ENCODE assay signal across 1 cellular context in genomic region chr4:102826890-102827673, GRCh38.
TF ChIP-seq lines count a peak whose summit lies in the region.

TSS of gene UBE2D3 (minus strand) at chr4:102827551. CDS start at chr4:102826508, 1,043 bp downstream.

TF ChIP-seq in HepG2, 621 proteins besides CTCF, POLR2A, EP300 and RAD21 (continued from another document and continues in another):
- TF ChIP-seq ZBTB4 (CRISPR knock-in tag; IDR thresholded peaks at IDR 0.05; ENCODE audit: borderline replicate concordance) (peak; percentile 32; the same call in 1 of the 2 replicates), BCL6 (CRISPR knock-in tag; IDR thresholded peaks at IDR 0.05) (peak; percentile 48), ZNF143 (CRISPR knock-in tag; IDR thresholded peaks at IDR 0.05) (peak; percentile 42; the same call in 1 of the 2 replicates), RBM39 (IDR thresholded peaks at IDR 0.05; ENCODE audit: low read depth, low read length, poor library complexity, severe bottlenecking) (peak; percentile 90), ZFYVE20 (CRISPR knock-in tag; IDR thresholded peaks at IDR 0.05; ENCODE audit: borderline replicate concordance, low read depth) (peak; percentile 85), ETS1 (CRISPR knock-in tag; IDR thresholded peaks at IDR 0.05) (peak; percentile 64), ZSCAN5A (CRISPR knock-in tag; IDR thresholded peaks at IDR 0.05; ENCODE audit: borderline replicate concordance) (0 out of 2 replicates have a peak, but pooled peaks have one; percentile 19), SMAD3 (CRISPR knock-in tag; IDR thresholded peaks at IDR 0.05) (0 out of 2 replicates have a peak, but pooled peaks have one; percentile 16), MTA1 (CRISPR knock-in tag; IDR thresholded peaks at IDR 0.05; ENCODE audit: borderline replicate concordance) (peak; percentile 75), ATF2 (CRISPR knock-in tag; IDR thresholded peaks at IDR 0.05) (peak; percentile 60), ZBED4 (CRISPR knock-in tag; IDR thresholded peaks at IDR 0.05; ENCODE audit: borderline replicate concordance) (no peak), ZNF550 (CRISPR knock-in tag; IDR thresholded peaks at IDR 0.05; ENCODE audit: borderline replicate concordance) (0 out of 2 replicates have a peak, but pooled peaks have one; percentile 43), ZSCAN12 (CRISPR knock-in tag; IDR thresholded peaks at IDR 0.05) (no peak; the same call in 1 of the 2 replicates), RFX1 (IDR thresholded peaks at IDR 0.05) (no peak), ZNF780A (CRISPR knock-in tag; IDR thresholded peaks at IDR 0.05) (peak; percentile 87; the same call in 1 of the 2 replicates), ZNF615 (CRISPR knock-in tag; IDR thresholded peaks at IDR 0.05; ENCODE audit: borderline replicate concordance) (0 out of 2 replicates have a peak, but pooled peaks have one; percentile 25), CREBL2 (CRISPR knock-in tag; IDR thresholded peaks at IDR 0.05; ENCODE audit: borderline replicate concordance) (peak; percentile 78; the same call in 1 of the 2 replicates), PPARG (CRISPR knock-in tag; conservative IDR thresholded peaks at IDR 0.05) (0 out of 2 replicates have a peak, but pooled peaks have one; percentile 12), SKI (IDR thresholded peaks at IDR 0.05; ENCODE audit: partially characterized antibody) (peak; percentile 67), KAT8 (CRISPR knock-in tag; IDR thresholded peaks at IDR 0.05) (0 out of 2 replicates have a peak, but pooled peaks have one; percentile 26), HNF1A (IDR thresholded peaks at IDR 0.05; ENCODE audit: low read depth) (no peak), HNF1A (CRISPR knock-in tag; IDR thresholded peaks at IDR 0.05; ENCODE audit: borderline replicate concordance) (peak; percentile 9; the same call in 1 of the 2 replicates), EZH2 (conservative IDR thresholded peaks at IDR 0.05; ENCODE audit: low read depth, low read length) (no peak), MED1 (CRISPR knock-in tag; IDR thresholded peaks at IDR 0.05) (peak; percentile 79; the same call in 1 of the 2 replicates), HMGXB4 (CRISPR knock-in tag; IDR thresholded peaks at IDR 0.05; ENCODE audit: borderline replicate concordance in 1 of 2, low read depth in 1 of 2) (peak; percentile 47 to 66; a peak in 1 of 4 replicates), TAF15 (IDR thresholded peaks at IDR 0.05; ENCODE audit: low read depth, low read length, poor library complexity, severe bottlenecking) (peak; percentile 98), ZNF34 (CRISPR knock-in tag; IDR thresholded peaks at IDR 0.05; ENCODE audit: borderline replicate concordance) (0 out of 2 replicates have a peak, but pooled peaks have one; percentile 52), ZNF546 (CRISPR knock-in tag; conservative IDR thresholded peaks at IDR 0.05) (peak; percentile 78), NFKB2 (CRISPR knock-in tag; IDR thresholded peaks at IDR 0.05; ENCODE audit: borderline replicate concordance) (peak; percentile 61; the same call in 1 of the 2 replicates), SRY (CRISPR knock-in tag; IDR thresholded peaks at IDR 0.05) (no peak), MTERF4 (CRISPR knock-in tag; IDR thresholded peaks at IDR 0.05) (peak; percentile 72; the same call in 1 of the 2 replicates), ZNF101 (CRISPR knock-in tag; IDR thresholded peaks at IDR 0.05; ENCODE audit: borderline replicate concordance, low read depth) (peak; percentile 54; the same call in 1 of the 2 replicates), CREB1 (IDR thresholded peaks at IDR 0.05) (peak; percentile 42; the same call in 1 of the 2 replicates), CREB1 (CRISPR knock-in tag; IDR thresholded peaks at IDR 0.05) (no peak; the same call in 1 of the 2 replicates), ZNF737 (CRISPR knock-in tag; IDR thresholded peaks at IDR 0.05; ENCODE audit: borderline replicate concordance) (no peak), DBP (CRISPR knock-in tag; IDR thresholded peaks at IDR 0.05; ENCODE audit: not compliant biosample characterization) (no peak), RARA (CRISPR knock-in tag; IDR thresholded peaks at IDR 0.05) (no peak), ZNF430 (CRISPR knock-in tag; IDR thresholded peaks at IDR 0.05) (peak; percentile 63; the same call in 1 of the 2 replicates), HNRNPH1 (optimal IDR thresholded peaks at IDR 0.05; ENCODE audit: low read depth, low read length) (peak; percentile 23)
